In the genomic region with DNA sequence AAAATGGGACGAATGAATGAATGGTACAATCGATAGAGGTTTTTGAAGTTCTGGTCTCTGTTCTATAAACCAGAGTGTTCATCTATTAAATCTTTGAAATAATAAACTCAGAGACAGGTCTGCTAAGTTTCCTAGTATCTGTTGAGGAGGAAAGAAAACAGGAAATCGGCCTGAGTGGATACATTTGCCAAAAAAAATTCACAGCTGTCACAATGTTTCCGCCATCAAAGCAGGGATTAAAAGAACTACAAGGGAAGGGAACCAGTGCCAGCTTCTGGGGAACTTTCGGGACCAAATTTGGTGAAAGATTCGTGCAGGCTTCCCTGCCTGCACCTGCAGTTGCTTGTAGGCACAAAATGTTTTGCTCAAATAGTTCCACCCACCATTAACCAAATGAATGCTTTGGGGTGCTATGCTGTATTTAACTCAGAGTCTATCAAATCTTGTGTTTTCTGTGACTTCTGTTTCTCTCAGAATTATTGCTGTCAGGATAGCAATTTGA, we compare ENCODE assay signal across 33 cellular contexts.
"Had no signal": no experiment of that assay in that cellular context is flagged by ENCODE, and none has a peak within 500 bp of the region (broad histone marks: within the 10 kb centered on the region; RNA-seq: fewer than 3 reads in every experiment).

No MANE protein-coding gene starts in this region.

- H3K9ac ChIP-seq: neural progenitor cell, parathyroid adenoma had no signal

- H3K4me2 ChIP-seq: neural progenitor cell, smooth muscle cell had no signal

- DNase-seq: dorsolateral prefrontal cortex; effector CD4-positive, alpha-beta T cell; endodermal cell; foreskin keratinocyte; glutamatergic neuron; immature natural killer cell; islet precursor cell; kidney glomerular epithelial cell; left colon; mucosa of descending colon; naive thymus-derived CD4-positive, alpha-beta T cell; stimulated activated CD4-positive, alpha-beta T cell treated with anti-CD3 and anti-CD28 coated beads, Interleukin-12 subunit alpha, Interleukin-12 subunit beta, amount 100 ng/mL, for 4 hours; stimulated activated CD4-positive, alpha-beta T cell treated with anti-CD3 and anti-CD28 coated beads, Interleukin-1b, Interleukin-23, amount 100 ng/mL, for 48 hours; stimulated activated CD4-positive, alpha-beta T cell treated with anti-CD3 and anti-CD28 coated beads, Interleukin-4, amount 100 ng/mL, for 1 hour; stimulated activated CD8-positive, alpha-beta memory T cell treated with anti-CD3 and anti-CD28 coated beads, Interleukin-4, amount 100 ng/mL, for 48 hours; stimulated activated naive CD4-positive, alpha-beta T cell; stimulated activated naive CD8-positive, alpha-beta T cell treated with anti-CD3 and anti-CD28 coated beads, Interleukin-15, amount 100 ng/mL, for 72 hours; thyroid gland; trophoblast cell had no signal

- H3K4me3 ChIP-seq: dorsolateral prefrontal cortex, gastroesophageal sphincter, lung, mucosa of descending colon, neural progenitor cell, smooth muscle cell, suprapubic skin, thyroid gland, vagina had no signal

- H3K27ac Mint-ChIP-seq: endodermal cell; immature natural killer cell; memory B cell; mesothelial cell of epicardium; naive thymus-derived CD4-positive, alpha-beta T cell; nephron; neural progenitor cell; progenitor cell of endocrine pancreas; stimulated activated naive CD8-positive, alpha-beta T cell treated with anti-CD3 and anti-CD28 coated beads, Interleukin-15, amount 100 ng/mL, for 72 hours had no signal

- H3K36me3 Mint-ChIP-seq: immature natural killer cell, memory B cell, mesothelial cell of epicardium, neural progenitor cell had no signal

- H3K4me1 ChIP-seq: foreskin keratinocyte, gastroesophageal sphincter, neural progenitor cell, parathyroid adenoma, suprapubic skin, vagina had no signal

- H3K4me1 Mint-ChIP-seq: endodermal cell; immature natural killer cell; memory B cell; mesothelial cell of epicardium; naive thymus-derived CD4-positive, alpha-beta T cell; stimulated activated naive CD8-positive, alpha-beta T cell treated with anti-CD3 and anti-CD28 coated beads, Interleukin-15, amount 100 ng/mL, for 72 hours had no signal

- H3K27ac ChIP-seq: dorsolateral prefrontal cortex, epithelial cell of prostate, foreskin keratinocyte, gastroesophageal sphincter, neural progenitor cell, parathyroid adenoma, suprapubic skin, vagina had no signal

- H3K9me3 ChIP-seq: gastroesophageal sphincter, mucosa of descending colon, suprapubic skin, thyroid gland, vagina had no signal

- H3K27me3 Mint-ChIP-seq: memory B cell; stimulated activated naive CD8-positive, alpha-beta T cell treated with anti-CD3 and anti-CD28 coated beads, Interleukin-15, amount 100 ng/mL, for 72 hours had no signal

- H3K9me3 Mint-ChIP-seq: endodermal cell; mesothelial cell of epicardium; nephron; neural progenitor cell; stimulated activated naive CD8-positive, alpha-beta T cell treated with anti-CD3 and anti-CD28 coated beads, Interleukin-15, amount 100 ng/mL, for 72 hours had no signal

- H3K79me2 ChIP-seq: parathyroid adenoma had no signal

- H2AFZ ChIP-seq: neural progenitor cell, parathyroid adenoma had no signal

- H3K27me3 ChIP-seq: foreskin keratinocyte, suprapubic skin, thyroid gland, vagina had no signal

- ATAC-seq: esophagus mucosa; foreskin keratinocyte; gastroesophageal sphincter; left colon; mucosa of descending colon; naive thymus-derived CD4-positive, alpha-beta T cell; sciatic nerve; stimulated activated naive CD8-positive, alpha-beta T cell treated with anti-CD3 and anti-CD28 coated beads, Interleukin-15, amount 100 ng/mL, for 72 hours had no signal

- H3K4me3 Mint-ChIP-seq: endodermal cell; immature natural killer cell; memory B cell; mesothelial cell of epicardium; naive thymus-derived CD4-positive, alpha-beta T cell; nephron; neural progenitor cell; stimulated activated naive CD8-positive, alpha-beta T cell treated with anti-CD3 and anti-CD28 coated beads, Interleukin-15, amount 100 ng/mL, for 72 hours had no signal

- H3K36me3 ChIP-seq: gastroesophageal sphincter, neural progenitor cell, suprapubic skin, thyroid gland, vagina had no signal
